ENCODE assay signal across 10 cellular contexts in the genomic region with DNA sequence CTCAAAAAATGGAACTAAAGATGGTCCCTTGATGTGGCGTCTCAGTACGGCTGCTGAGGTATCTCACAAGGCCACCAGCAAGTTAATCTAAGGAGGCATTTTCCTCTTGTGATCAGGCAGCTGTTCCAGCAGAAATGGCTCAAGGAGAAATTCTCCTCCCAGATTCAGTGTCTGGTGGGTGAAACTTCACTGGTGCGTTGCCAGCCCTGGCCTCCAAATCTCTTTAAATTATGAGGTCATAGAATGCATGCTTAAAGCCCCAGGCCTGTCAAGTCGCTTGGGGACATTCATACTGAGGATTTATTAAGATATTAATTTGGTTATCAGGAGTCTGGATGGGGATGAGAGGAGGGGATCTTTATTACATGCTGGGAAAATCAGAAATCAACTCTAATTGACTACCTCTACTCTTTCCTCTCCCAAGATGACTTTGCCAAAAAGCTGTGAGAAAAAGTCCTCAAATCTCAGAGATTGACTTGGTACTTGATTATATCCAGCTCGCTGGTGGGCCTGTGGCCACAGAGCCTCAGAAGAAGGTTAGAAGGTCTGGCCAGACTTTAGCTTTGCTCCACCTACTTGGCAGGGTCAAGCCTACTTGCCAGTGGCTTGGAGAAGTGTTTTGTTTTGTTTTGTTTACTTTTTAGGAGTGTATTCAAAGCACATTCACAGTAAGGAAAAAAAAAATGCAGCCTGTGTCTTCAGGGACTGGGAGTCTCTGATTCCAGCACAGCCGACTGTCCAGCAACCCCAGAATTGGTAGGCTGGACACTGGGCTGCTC.
DNase-seq lines count a peak whose midpoint lies in the region; ATAC-seq and TF ChIP-seq lines count a peak whose summit lies in the region.
"Had no signal": no experiment of that assay in that cellular context is flagged by ENCODE, and none has a peak within 500 bp of the region (broad histone marks: within the 10 kb centered on the region; RNA-seq: fewer than 3 reads in every experiment).

No MANE protein-coding gene starts in this region.

- peak overlapping the region; percentile 34 for H3K27ac Mint-ChIP-seq in osteocyte (ENCODE audit: unreplicated experiment)

- no peak for TF ChIP-seq CTCF in BE2C (IDR thresholded peaks at IDR 0.05; ENCODE audit: low read depth, low read length)
- no peak for TF ChIP-seq CTCF in osteocyte (IDR thresholded peaks at IDR 0.05)

- H3K27me3 ChIP-seq in BE2C (no peaks in the 10 kb centered on the region), MG63 (no peaks in the 10 kb centered on the region)

- peaks cover 6% of the 10 kb centered on the region for H3K36me3 Mint-ChIP-seq in osteocyte (ENCODE audit: unreplicated experiment)

- H3K4me3 Mint-ChIP-seq in osteocyte (ENCODE audit: unreplicated experiment), result no peak overlapping the region

- peaks cover 69% of the 10 kb centered on the region for H3K4me1 ChIP-seq in BE2C

- H3K9me3 Mint-ChIP-seq in osteocyte (ENCODE audit: unreplicated experiment), result no peaks in the 10 kb centered on the region

- H3K9me3 ChIP-seq in BE2C, result no peaks in the 10 kb centered on the region
- no peaks in the 10 kb centered on the region for H3K9me3 ChIP-seq in MG63

- no peaks in the 10 kb centered on the region for H3K27me3 Mint-ChIP-seq in osteocyte (ENCODE audit: unreplicated experiment)

- ATAC-seq in HG03378 (IDR thresholded peaks at IDR 0.05; ENCODE audit: unreplicated experiment) (no peak), HG03095 (IDR thresholded peaks at IDR 0.05; ENCODE audit: unreplicated experiment) (no peak), GM18907 (IDR thresholded peaks at IDR 0.05; ENCODE audit: unreplicated experiment) (no peak), HG02759 (IDR thresholded peaks at IDR 0.05; ENCODE audit: unreplicated experiment) (no peak)
- ATAC-seq: HCT116 had no signal

- H3K4me3 ChIP-seq in BE2C (ENCODE audit: low read depth, low read length), result peak overlapping the region; percentile 18
- H3K4me3 ChIP-seq in MG63, result no peak overlapping the region

- H3K36me3 ChIP-seq in BE2C (peaks cover 36% of the 10 kb centered on the region), MG63 (no peaks in the 10 kb centered on the region)

- H3K4me1 Mint-ChIP-seq in osteocyte (ENCODE audit: unreplicated experiment), result peaks cover 54% of the 10 kb centered on the region

- DNase-seq in BE2C (peak; percentile 81), MG63 (peak; percentile 54), fibroblast of peridontal ligament (ENCODE audit: extremely low read depth) (peak; percentile 64), osteocyte (ENCODE audit: extremely low spot score, unreplicated experiment) (no peak)
- DNase-seq: NCI-H1694 had no signal
